ENCODE assay signal across 17 cellular contexts in genomic region chr17:17134051-17134951, GRCh38.
"Had no signal": no experiment of that assay in that cellular context is flagged by ENCODE, and none has a peak within 500 bp of the region (broad histone marks: within the 10 kb centered on the region; RNA-seq: fewer than 3 reads in every experiment).

No MANE protein-coding gene starts in this region.

- DNase-seq: activated CD4-positive, alpha-beta T cell treated with anti-CD3 and anti-CD28 coated beads, Interleukin-2, amount 50 U/mL, for 4 hours; activated CD4-positive, CD25-positive, alpha-beta regulatory T cell; activated effector memory CD4-positive, alpha-beta T cell treated with anti-CD3 and anti-CD28 coated beads, Interleukin-2, amount 50 U/mL, for 16 hours; activated naive CD8-positive, alpha-beta T cell treated with anti-CD3 and anti-CD28 coated beads for 36 hours; activated T-cell treated with anti-CD3 and anti-CD28 coated beads, Interleukin-2, amount 50 U/mL, for 24 hours; effector memory CD4-positive, alpha-beta T cell; hippocampal formation; lower lobe of right lung; stimulated activated CD4-positive, alpha-beta T cell treated with anti-CD3 and anti-CD28 coated beads, Interleukin-4, amount 100 ng/mL, for 1 hour; stimulated activated CD8-positive, alpha-beta memory T cell treated with anti-CD3 and anti-CD28 coated beads, Interleukin-4, amount 100 ng/mL, for 48 hours; stimulated activated naive CD8-positive, alpha-beta T cell treated with anti-CD3 and anti-CD28 coated beads, Interleukin-15, amount 100 ng/mL, for 72 hours had no signal

- FAIRE-seq: TTC549 had no signal

- H3K4me3 ChIP-seq: ascending aorta, coronary artery, lower lobe of right lung, vagina had no signal

- H3K4me1 Mint-ChIP-seq: activated naive CD8-positive, alpha-beta T cell treated with anti-CD3 and anti-CD28 coated beads for 36 hours; mesothelial cell of epicardium had no signal

- H3K9me3 ChIP-seq: ascending aorta, lower lobe of right lung, vagina had no signal

- H3K27ac Mint-ChIP-seq: activated naive CD8-positive, alpha-beta T cell treated with anti-CD3 and anti-CD28 coated beads for 36 hours; activated T-cell treated with anti-CD3 and anti-CD28 coated beads, Interleukin-2, amount 50 U/mL, for 24 hours; mesothelial cell of epicardium; stimulated activated naive CD8-positive, alpha-beta T cell treated with anti-CD3 and anti-CD28 coated beads, Interleukin-15, amount 100 ng/mL, for 72 hours; T-helper 1 cell treated with Interleukin-12 subunit alpha and Interleukin-12 subunit beta and Interleukin-4 antibody, amounts not matched to agents 30 μg/mL and 1 μg/mL, for 36 hours had no signal

- H3K4me3 Mint-ChIP-seq: activated naive CD8-positive, alpha-beta T cell treated with anti-CD3 and anti-CD28 coated beads for 36 hours; activated T-cell treated with anti-CD3 and anti-CD28 coated beads, Interleukin-2, amount 50 U/mL, for 24 hours; mesothelial cell of epicardium; stimulated activated naive CD8-positive, alpha-beta T cell treated with anti-CD3 and anti-CD28 coated beads, Interleukin-15, amount 100 ng/mL, for 72 hours; T-helper 1 cell treated with Interleukin-12 subunit alpha and Interleukin-12 subunit beta and Interleukin-4 antibody, amounts not matched to agents 30 μg/mL and 1 μg/mL, for 36 hours had no signal

- H3K4me1 ChIP-seq: ascending aorta had no signal

- H3K27ac ChIP-seq: ascending aorta, coronary artery, lower lobe of right lung, vagina had no signal

- H3K36me3 Mint-ChIP-seq: activated naive CD8-positive, alpha-beta T cell treated with anti-CD3 and anti-CD28 coated beads for 36 hours had no signal

- H3K27me3 ChIP-seq: ascending aorta, vagina had no signal

- H3K27me3 Mint-ChIP-seq: activated naive CD8-positive, alpha-beta T cell treated with anti-CD3 and anti-CD28 coated beads for 36 hours; activated T-cell treated with anti-CD3 and anti-CD28 coated beads, Interleukin-2, amount 50 U/mL, for 24 hours; stimulated activated naive CD8-positive, alpha-beta T cell treated with anti-CD3 and anti-CD28 coated beads, Interleukin-15, amount 100 ng/mL, for 72 hours had no signal

- H3K9me3 Mint-ChIP-seq: activated naive CD8-positive, alpha-beta T cell treated with anti-CD3 and anti-CD28 coated beads for 36 hours; activated T-cell treated with anti-CD3 and anti-CD28 coated beads, Interleukin-2, amount 50 U/mL, for 24 hours; mesothelial cell of epicardium; stimulated activated naive CD8-positive, alpha-beta T cell treated with anti-CD3 and anti-CD28 coated beads, Interleukin-15, amount 100 ng/mL, for 72 hours; T-helper 1 cell treated with Interleukin-12 subunit alpha and Interleukin-12 subunit beta and Interleukin-4 antibody, amounts not matched to agents 30 μg/mL and 1 μg/mL, for 36 hours had no signal
